Comparison of ENCODE assay signal across 8 cellular contexts in the genomic region with DNA sequence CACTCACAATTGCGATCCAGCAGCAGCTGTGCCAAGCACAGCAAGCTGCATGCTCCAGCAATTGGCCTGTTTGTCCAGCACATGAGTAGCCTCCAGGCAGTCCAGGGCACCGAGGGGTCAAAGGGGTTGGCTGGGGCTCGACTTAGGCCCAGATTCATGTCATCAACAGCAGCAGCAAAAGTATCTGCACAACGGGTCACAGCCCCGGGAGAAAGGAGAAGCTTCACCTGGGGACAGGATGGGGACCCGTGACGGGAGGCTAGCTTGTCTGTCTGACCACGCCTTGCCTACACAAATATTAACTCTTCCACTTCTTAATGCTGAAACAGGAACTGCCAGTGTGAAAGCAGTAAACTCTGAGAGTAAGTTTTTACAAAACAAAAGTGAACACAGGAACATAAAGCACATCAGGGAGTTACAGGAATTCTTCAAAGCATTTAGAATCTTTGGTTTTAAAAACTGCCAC.
A peak's percentile ranks its signal among the peaks of the same experiment; 100 is the strongest.
DNase-seq lines count a peak whose midpoint lies in the region; ATAC-seq and TF ChIP-seq lines count a peak whose summit lies in the region.

No MANE protein-coding gene starts in this region.

- H3K27me3 ChIP-seq in GM06990 (replicated peaks; ENCODE audit: control insufficient read depth, insufficient read depth, low read length) (no peaks in the 10 kb centered on the region), ovary (no peaks in the 10 kb centered on the region)

- TF ChIP-seq EP300 in ovary (IDR thresholded peaks at IDR 0.05) = no peak

- TF ChIP-seq CTCF in GM06990 (IDR thresholded peaks at IDR 0.05; ENCODE audit: insufficient read depth, low read length, poor library complexity, severe bottlenecking) = no peak
- no peak for TF ChIP-seq CTCF in ovary (IDR thresholded peaks at IDR 0.05)

- no peak overlapping the region for H3K4me3 ChIP-seq in GM06990 (replicated peaks; ENCODE audit: low read depth, low read length)
- H3K4me3 ChIP-seq in ovary = no peak overlapping the region

- DNase-seq in GM06990 (ENCODE audit: extremely low read depth, insufficient read length) (peak; percentile 52), SK-N-DZ (ENCODE audit: low spot score) (no peak), mucosa of gallbladder (ENCODE audit: low spot score) (no peak), ovary (no peak)
- DNase-seq in central memory CD8-positive, alpha-beta T cell (ENCODE audit: low spot score in 2 of 2) = no peak

- no peak overlapping the region for H3K27ac ChIP-seq in ovary

- peaks cover 1% of the 10 kb centered on the region for H3K4me1 ChIP-seq in ovary (ENCODE audit: insufficient read depth)

- WGBS in ovary, 3 donors = 38 to 52% (median 43%) methylated on average over 8 of the region's 8 CpGs

- H3K4me3 Mint-ChIP-seq in central memory CD8-positive, alpha-beta T cell = no peak overlapping the region
- H3K4me3 Mint-ChIP-seq in stimulated activated naive CD8-positive, alpha-beta T cell treated with anti-CD3 and anti-CD28 coated beads, Interleukin-15, Interleukin-2, amounts not matched to agents 100 ng/mL and 50 ng/mL, for 24 hours = peak overlapping the region; percentile 60

- H3K9me3 ChIP-seq in ovary = no peaks in the 10 kb centered on the region

- peak overlapping the region; percentile 66 for H3K27ac Mint-ChIP-seq in central memory CD8-positive, alpha-beta T cell (ENCODE audit: low read depth)
- H3K27ac Mint-ChIP-seq in stimulated activated naive CD8-positive, alpha-beta T cell treated with anti-CD3 and anti-CD28 coated beads, Interleukin-15, Interleukin-2, amounts not matched to agents 100 ng/mL and 50 ng/mL, for 24 hours = peak overlapping the region; percentile 74

- no peaks in the 10 kb centered on the region for H3K36me3 Mint-ChIP-seq in central memory CD8-positive, alpha-beta T cell (ENCODE audit: insufficient read depth)
- H3K36me3 Mint-ChIP-seq in stimulated activated naive CD8-positive, alpha-beta T cell treated with anti-CD3 and anti-CD28 coated beads, Interleukin-15, Interleukin-2, amounts not matched to agents 100 ng/mL and 50 ng/mL, for 24 hours (ENCODE audit: low read depth) = no peaks in the 10 kb centered on the region

- intact Hi-C loops in ovary (cut with DNase I) = no loop called here

- ATAC-seq in GM21367 (IDR thresholded peaks at IDR 0.05; ENCODE audit: unreplicated experiment) = peak; percentile 92
- ATAC-seq in HG03521 (IDR thresholded peaks at IDR 0.05; ENCODE audit: unreplicated experiment) = peak; percentile 87
- peak; percentile 56 for ATAC-seq in central memory CD8-positive, alpha-beta T cell (replicated peaks; ENCODE audit: extremely low read depth, poor library complexity, severe bottlenecking)

- H3K36me3 ChIP-seq in GM06990 (ENCODE audit: control insufficient read depth, insufficient read depth, low read length) (no peaks in the 10 kb centered on the region), ovary (no peaks in the 10 kb centered on the region)

- no peak for TF ChIP-seq POLR2A in ovary (IDR thresholded peaks at IDR 0.05)

- no peaks in the 10 kb centered on the region for H3K27me3 Mint-ChIP-seq in central memory CD8-positive, alpha-beta T cell
- H3K27me3 Mint-ChIP-seq in stimulated activated naive CD8-positive, alpha-beta T cell treated with anti-CD3 and anti-CD28 coated beads, Interleukin-15, Interleukin-2, amounts not matched to agents 100 ng/mL and 50 ng/mL, for 24 hours = no peaks in the 10 kb centered on the region

- no peaks in the 10 kb centered on the region for H3K9me3 Mint-ChIP-seq in central memory CD8-positive, alpha-beta T cell
- H3K9me3 Mint-ChIP-seq in stimulated activated naive CD8-positive, alpha-beta T cell treated with anti-CD3 and anti-CD28 coated beads, Interleukin-15, Interleukin-2, amounts not matched to agents 100 ng/mL and 50 ng/mL, for 24 hours = no peaks in the 10 kb centered on the region

- H3K4me1 Mint-ChIP-seq in central memory CD8-positive, alpha-beta T cell = peaks cover 30% of the 10 kb centered on the region
- peaks cover 32% of the 10 kb centered on the region for H3K4me1 Mint-ChIP-seq in stimulated activated naive CD8-positive, alpha-beta T cell treated with anti-CD3 and anti-CD28 coated beads, Interleukin-15, Interleukin-2, amounts not matched to agents 100 ng/mL and 50 ng/mL, for 24 hours (ENCODE audit: low read depth)
